In the genomic region with DNA sequence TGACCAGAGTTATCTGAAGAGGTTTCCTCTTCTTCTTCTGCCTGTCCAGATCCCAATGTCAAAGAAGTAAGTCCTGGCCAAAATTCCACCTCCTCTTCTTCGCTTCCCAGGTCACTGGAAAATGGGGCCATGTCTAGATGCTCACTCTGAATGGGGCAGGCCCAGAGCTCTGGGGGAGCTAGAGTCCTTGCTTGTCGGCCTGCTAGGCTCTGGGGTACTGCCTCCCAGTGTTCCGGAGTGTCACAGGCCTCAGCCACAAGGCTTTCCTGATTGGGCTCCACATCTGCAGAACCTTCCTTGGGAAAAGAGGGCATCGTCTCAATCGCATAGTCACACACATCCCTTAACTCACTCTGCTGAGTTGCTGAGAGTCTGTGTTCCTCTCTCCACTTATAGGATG, we compare ENCODE assay signal across 4 cellular contexts. TPM values are rescaled to one million over a fixed set of nuclear protein-coding genes. Genes with fewer than 3 reads are reported as not detected.
"Had no signal": no experiment of that assay in that cellular context is flagged by ENCODE, and none has a peak within 500 bp of the region (broad histone marks: within the 10 kb centered on the region; RNA-seq: fewer than 3 reads in every experiment).

No MANE protein-coding gene starts in this region.

RNA-seq across cellular contexts. Expression of gene CTAGE4, which starts 4.6 kb away (rescaled TPM):
- total RNA-seq: LHCN-M2 had no signal

RNA-seq across cellular contexts. Expression of gene ARHGEF35, which starts 7.8 kb away (rescaled TPM):
- total RNA-seq: M059J, MCF 10A had no signal

RNA-seq across cellular contexts. Expression of gene OR2A42, which starts 51.6 kb away (rescaled TPM):
- total RNA-seq: LHCN-M2, M059J, MCF 10A, NCI-H460 had no signal
